21 cellular contexts compared by ENCODE assay signal in genomic region chr4:13612569-13612968, GRCh38. TPM values are rescaled to one million over a fixed set of nuclear protein-coding genes. Genes with fewer than 3 reads are reported as not detected.
DNase-seq lines count a peak whose midpoint lies in the region; ATAC-seq and TF ChIP-seq lines count a peak whose summit lies in the region.
"Had no signal": no experiment of that assay in that cellular context is flagged by ENCODE, and none has a peak within 500 bp of the region (broad histone marks: within the 10 kb centered on the region; RNA-seq: fewer than 3 reads in every experiment).

No MANE protein-coding gene starts in this region.

- H3K4me1 ChIP-seq in cardiac muscle cell (ENCODE audit: low read depth): no peaks in the 10 kb centered on the region
- H3K4me1 ChIP-seq in right atrium auricular region: peaks cover 0 to 8% of the 10 kb centered on the region in 2 donors
- H3K4me1 ChIP-seq: Caco-2, SJCRH30, testis, vagina had no signal

- H3K4me3 Mint-ChIP-seq in activated B cell treated with CpG ODN at 0.5 μM for 24 hours: peak overlapping the region; percentile 44
- H3K4me3 Mint-ChIP-seq in stimulated activated memory B cell treated with anti-CD40 and anti-IgM and Interleukin-4, amounts not matched to agents 10 μg/mL and 1 μg/mL and 100 μg/mL, for 72 hours: no peak overlapping the region
- H3K4me3 Mint-ChIP-seq: activated CD4-positive, alpha-beta memory T cell treated with anti-CD3 and anti-CD28 coated beads, Interleukin-2, amount 10 ng/mL, durations not matched to agents 7 days and 5 days; activated naive CD8-positive, alpha-beta T cell treated with anti-CD3 and anti-CD28 coated beads for 36 hours; activated T-cell treated with anti-CD3 and anti-CD28 coated beads, Interleukin-2, amount 50 U/mL, for 4 hours; stimulated activated effector memory CD8-positive, alpha-beta T cell treated with anti-CD3 and anti-CD28 coated beads, Interleukin-12 subunit alpha, Interleukin-12 subunit beta, amount 100 ng/mL, for 72 hours had no signal

- CTCF ChIA-PET in activated B cell treated with CpG ODN at 0.5 μM for 24 hours (lab: Charles Lee): interaction anchor here (1.6 kb wide), 1 partner anchor 42 kb away, joined by 4 read pairs; no protein-coding TSS in a partner anchor

- ATAC-seq in activated B cell treated with CpG ODN at 0.5 μM for 24 hours (ENCODE audit: low read depth) (no peak), GM21390 (IDR thresholded peaks at IDR 0.05; ENCODE audit: unreplicated experiment) (no peak)
- no peak for ATAC-seq in stimulated activated memory B cell treated with anti-CD40 and anti-IgM and Interleukin-4, amounts not matched to agents 10 μg/mL and 1 μg/mL and 100 μg/mL, for 72 hours
- ATAC-seq: activated T-cell treated with anti-CD3 and anti-CD28 coated beads, Interleukin-2, amount 50 U/mL, for 4 hours; stimulated activated effector memory CD8-positive, alpha-beta T cell treated with anti-CD3 and anti-CD28 coated beads, Interleukin-12 subunit alpha, Interleukin-12 subunit beta, amount 100 ng/mL, for 72 hours had no signal

- peak in 1 of 2 donors; percentile 32 for DNase-seq in cardiac muscle cell (ENCODE audit: low read depth in 1 of 2, low spot score in 1 of 2)
- no peak for DNase-seq in right atrium auricular region (ENCODE audit: low spot score)
- DNase-seq in activated B cell treated with CpG ODN at 0.5 μM for 24 hours: no peak
- peak; percentile 12 for DNase-seq in kidney glomerular epithelial cell (lab: John Stamatoyannopoulos, UW)
- no peak for DNase-seq in SKM-1 treated with dmso at 0.1 percent for 144 hours (lab: John Stamatoyannopoulos, UW; ENCODE audit: unreplicated experiment)
- DNase-seq in activated CD8-positive, alpha-beta memory T cell treated with anti-CD3 and anti-CD28 coated beads for 24 hours: no peak
- DNase-seq: activated CD4-positive, alpha-beta memory T cell treated with anti-CD3 and anti-CD28 coated beads, Interleukin-2, amount 10 ng/mL, durations not matched to agents 7 days and 5 days; activated naive CD8-positive, alpha-beta T cell treated with anti-CD3 and anti-CD28 coated beads for 36 hours; activated T-cell treated with anti-CD3 and anti-CD28 coated beads, Interleukin-2, amount 50 U/mL, for 4 hours; Caco-2; NCI-H1436 treated with DMSO at 0.1 percent for 48 hours; NCI-H2227 treated with DMSO at 0.1 percent for 48 hours; NCI-H748 treated with DMSO at 0.1 percent for 48 hours; OCI-M1; SJCRH30; T-helper 2 cell; testis had no signal

- no peaks in the 10 kb centered on the region for H3K9me3 Mint-ChIP-seq in activated B cell treated with CpG ODN at 0.5 μM for 24 hours
- no peaks in the 10 kb centered on the region for H3K9me3 Mint-ChIP-seq in stimulated activated memory B cell treated with anti-CD40 and anti-IgM and Interleukin-4, amounts not matched to agents 10 μg/mL and 1 μg/mL and 100 μg/mL, for 72 hours
- H3K9me3 Mint-ChIP-seq: activated CD4-positive, alpha-beta memory T cell treated with anti-CD3 and anti-CD28 coated beads, Interleukin-2, amount 10 ng/mL, durations not matched to agents 7 days and 5 days; activated naive CD8-positive, alpha-beta T cell treated with anti-CD3 and anti-CD28 coated beads for 36 hours; activated T-cell treated with anti-CD3 and anti-CD28 coated beads, Interleukin-2, amount 50 U/mL, for 4 hours; stimulated activated effector memory CD8-positive, alpha-beta T cell treated with anti-CD3 and anti-CD28 coated beads, Interleukin-12 subunit alpha, Interleukin-12 subunit beta, amount 100 ng/mL, for 72 hours had no signal

- H3K27me3 ChIP-seq in cardiac muscle cell (no peaks in the 10 kb centered on the region), right atrium auricular region (no peaks in the 10 kb centered on the region)
- H3K27me3 ChIP-seq: SJCRH30, testis, vagina had no signal

- H3K36me3 Mint-ChIP-seq in activated B cell treated with CpG ODN at 0.5 μM for 24 hours (ENCODE audit: low read depth): peaks cover 79% of the 10 kb centered on the region
- H3K36me3 Mint-ChIP-seq in stimulated activated memory B cell treated with anti-CD40 and anti-IgM and Interleukin-4, amounts not matched to agents 10 μg/mL and 1 μg/mL and 100 μg/mL, for 72 hours: peaks cover 61% of the 10 kb centered on the region

- intact Hi-C loops in activated B cell treated with CpG ODN at 0.5 μM for 24 hours (cut with micrococcal nuclease): loop anchor here (5.0 kb wide), 3 partner anchors 65 to 1390 kb away; partner anchors contain the start of gene CPEB2

- H3K4me3 ChIP-seq in cardiac muscle cell (no peak overlapping the region), right atrium auricular region (no peak overlapping the region)
- H3K4me3 ChIP-seq: SJCRH30, testis, vagina had no signal

- no peaks in the 10 kb centered on the region for H3K27me3 Mint-ChIP-seq in activated B cell treated with CpG ODN at 0.5 μM for 24 hours
- no peaks in the 10 kb centered on the region for H3K27me3 Mint-ChIP-seq in stimulated activated memory B cell treated with anti-CD40 and anti-IgM and Interleukin-4, amounts not matched to agents 10 μg/mL and 1 μg/mL and 100 μg/mL, for 72 hours
- H3K27me3 Mint-ChIP-seq: activated CD4-positive, alpha-beta memory T cell treated with anti-CD3 and anti-CD28 coated beads, Interleukin-2, amount 10 ng/mL, durations not matched to agents 7 days and 5 days; activated naive CD8-positive, alpha-beta T cell treated with anti-CD3 and anti-CD28 coated beads for 36 hours had no signal

- H3K36me3 ChIP-seq in cardiac muscle cell: peaks cover 68% of the 10 kb centered on the region
- peaks cover 53% of the 10 kb centered on the region for H3K36me3 ChIP-seq in right atrium auricular region

- H3K9me3 ChIP-seq in cardiac muscle cell (ENCODE audit: low read depth): no peaks in the 10 kb centered on the region
- H3K9me3 ChIP-seq in right atrium auricular region: no peaks in the 10 kb centered on the region
- H3K9me3 ChIP-seq: Caco-2, SJCRH30, testis, vagina had no signal

- POLR2A ChIA-PET in activated B cell treated with CpG ODN at 0.5 μM for 24 hours (lab: Charles Lee): interaction anchor here (3.0 kb wide), 1 partner anchor 15 kb away, joined by 42 read pairs; the partner anchor contains the start of gene BOD1L1

- no peak for TF ChIP-seq CTCF in cardiac muscle cell (IDR thresholded peaks at IDR 0.05; ENCODE audit: low read depth, low read length)
- TF ChIP-seq CTCF in right atrium auricular region (IDR thresholded peaks at IDR 0.05): no peak
- no peak for TF ChIP-seq CTCF in activated B cell treated with CpG ODN at 0.5 μM for 24 hours (IDR thresholded peaks at IDR 0.05)

- peaks cover 64% of the 10 kb centered on the region for H3K4me1 Mint-ChIP-seq in activated B cell treated with CpG ODN at 0.5 μM for 24 hours
- peaks cover 50% of the 10 kb centered on the region for H3K4me1 Mint-ChIP-seq in stimulated activated memory B cell treated with anti-CD40 and anti-IgM and Interleukin-4, amounts not matched to agents 10 μg/mL and 1 μg/mL and 100 μg/mL, for 72 hours

- peak overlapping the region; percentile 88 for H3K27ac Mint-ChIP-seq in activated B cell treated with CpG ODN at 0.5 μM for 24 hours
- H3K27ac Mint-ChIP-seq in stimulated activated memory B cell treated with anti-CD40 and anti-IgM and Interleukin-4, amounts not matched to agents 10 μg/mL and 1 μg/mL and 100 μg/mL, for 72 hours: peak overlapping the region; percentile 80
- H3K27ac Mint-ChIP-seq: activated CD4-positive, alpha-beta memory T cell treated with anti-CD3 and anti-CD28 coated beads, Interleukin-2, amount 10 ng/mL, durations not matched to agents 7 days and 5 days; activated naive CD8-positive, alpha-beta T cell treated with anti-CD3 and anti-CD28 coated beads for 36 hours had no signal

- peak overlapping the region; percentile 14 for H3K27ac ChIP-seq in cardiac muscle cell
- H3K27ac ChIP-seq in right atrium auricular region: no peak overlapping the region
- H3K27ac ChIP-seq: SJCRH30, testis, vagina had no signal

RNA-seq across cellular contexts. Expression of gene BOD1L1, which starts 15.0 kb away (rescaled TPM):
- total RNA-seq in cardiac muscle cell: 13.2 and 35.8 TPM in 2 replicates
- 17.7 and 21.4 TPM in 2 replicates for polyA plus RNA-seq in cardiac muscle cell
- 10 to 100 TPM; 16.2 to 20.0 TPM for total RNA-seq in right atrium auricular region
- 77.1 and 79.3 TPM in 2 replicates for total RNA-seq in activated B cell treated with CpG ODN at 0.5 μM for 24 hours
